8 cellular contexts compared by ENCODE assay signal in genomic region chrX:275476-275966, GRCh38. TPM values are rescaled to one million over a fixed set of nuclear protein-coding genes. Genes with fewer than 3 reads are reported as not detected.
DNase-seq lines count a peak whose midpoint lies in the region; ATAC-seq and TF ChIP-seq lines count a peak whose summit lies in the region.

No MANE protein-coding gene starts in this region.

- H3K27me3 ChIP-seq in Loucy (ENCODE audit: insufficient read depth, low read length, poor library complexity, severe bottlenecking) (no peaks in the 10 kb centered on the region), MG63 (no peaks in the 10 kb centered on the region)

- peaks cover 8% of the 10 kb centered on the region; the same call in 1 of the 2 replicates for H3K79me2 ChIP-seq in Loucy (ENCODE audit: insufficient read depth, low read length)

- ATAC-seq in GM21723 (IDR thresholded peaks at IDR 0.05; ENCODE audit: unreplicated experiment) = peak; percentile 29
- ATAC-seq in left cardiac atrium = peak; percentile 12 to 17

- no peak for TF ChIP-seq CTCF in Loucy (conservative IDR thresholded peaks at IDR 0.05; ENCODE audit: low read length)

- H3K36me3 ChIP-seq in Loucy (ENCODE audit: insufficient read depth, low read length) = no peaks in the 10 kb centered on the region
- no peaks in the 10 kb centered on the region for H3K36me3 ChIP-seq in MG63

- H3K9me2 ChIP-seq in Loucy (replicated peaks; ENCODE audit: low read depth, low read length) = no peaks in the 10 kb centered on the region

- DNase-seq in left cardiac atrium (no peak), middle frontal gyrus (ENCODE audit: extremely low spot score, low spot score) (no peak), NCI-H1048 (lab: John Stamatoyannopoulos, UW) (no peak), MG63 (no peak), SKM-1 treated with dmso at 0.1 percent for 144 hours (lab: John Stamatoyannopoulos, UW; ENCODE audit: unreplicated experiment) (no peak)

- H3K4me3 ChIP-seq in Loucy (ENCODE audit: low read length, poor library complexity, severe bottlenecking) (peak overlapping the region; percentile 88), skin epidermis (peak overlapping the region; percentile 45 to 62 (median 54)), MG63 (no peak overlapping the region)

- H3K9ac ChIP-seq in Loucy (ENCODE audit: low read depth, low read length, poor library complexity, severe bottlenecking) = peak overlapping the region; percentile 97

- H4K20me1 ChIP-seq in Loucy (ENCODE audit: insufficient read depth, low read length, poor library complexity, severe bottlenecking) = no peaks in the 10 kb centered on the region

- H3F3A ChIP-seq in Loucy (ENCODE audit: low read depth) = no peaks in the 10 kb centered on the region

- peak overlapping the region; percentile 55; the same call in 1 of the 2 replicates for H2AFZ ChIP-seq in Loucy (ENCODE audit: low read length)

- H3K4me2 ChIP-seq in Loucy (ENCODE audit: low read depth, low read length, poor library complexity, severe bottlenecking) = peak overlapping the region; percentile 92

- H3K9me3 ChIP-seq in Loucy (ENCODE audit: insufficient read depth, low read depth, low read length) (no peaks in the 10 kb centered on the region), MG63 (no peaks in the 10 kb centered on the region)

- peaks cover 16% of the 10 kb centered on the region for H3K4me1 ChIP-seq in Loucy (ENCODE audit: insufficient read depth, low read length, poor library complexity, severe bottlenecking)

- H3K27ac ChIP-seq in skin epidermis = peak overlapping the region in 20 of 21 experiments; percentile 21 to 85 (median 74)

- intact Hi-C loops in left cardiac atrium (cut with DNase I) = no loop called here

RNA-seq across cellular contexts. Expression of gene PLCXD1, which starts 5.7 kb away (rescaled TPM):
- 10 to 100 TPM in 1 of 2 donors, 1 to 10 TPM in 1; 2.9 to 13.7 TPM for total RNA-seq in left cardiac atrium
- 8.4 and 13.0 TPM in 2 replicates for total RNA-seq in MG63 (2014; rRNA removed; shearing (Covaris generic); ENCODE audit: low replicate concordance)

RNA-seq across cellular contexts. Expression of gene GTPBP6, which starts 43.1 kb away (rescaled TPM):
- total RNA-seq in left cardiac atrium = 10 to 100 TPM; 48.0 to 55.6 TPM
- 64.5 and 79.5 TPM in 2 replicates for total RNA-seq in MG63 (2014; rRNA removed; shearing (Covaris generic); ENCODE audit: low replicate concordance)
